ENCODE assay signal across 8 cellular contexts in the genomic region with DNA sequence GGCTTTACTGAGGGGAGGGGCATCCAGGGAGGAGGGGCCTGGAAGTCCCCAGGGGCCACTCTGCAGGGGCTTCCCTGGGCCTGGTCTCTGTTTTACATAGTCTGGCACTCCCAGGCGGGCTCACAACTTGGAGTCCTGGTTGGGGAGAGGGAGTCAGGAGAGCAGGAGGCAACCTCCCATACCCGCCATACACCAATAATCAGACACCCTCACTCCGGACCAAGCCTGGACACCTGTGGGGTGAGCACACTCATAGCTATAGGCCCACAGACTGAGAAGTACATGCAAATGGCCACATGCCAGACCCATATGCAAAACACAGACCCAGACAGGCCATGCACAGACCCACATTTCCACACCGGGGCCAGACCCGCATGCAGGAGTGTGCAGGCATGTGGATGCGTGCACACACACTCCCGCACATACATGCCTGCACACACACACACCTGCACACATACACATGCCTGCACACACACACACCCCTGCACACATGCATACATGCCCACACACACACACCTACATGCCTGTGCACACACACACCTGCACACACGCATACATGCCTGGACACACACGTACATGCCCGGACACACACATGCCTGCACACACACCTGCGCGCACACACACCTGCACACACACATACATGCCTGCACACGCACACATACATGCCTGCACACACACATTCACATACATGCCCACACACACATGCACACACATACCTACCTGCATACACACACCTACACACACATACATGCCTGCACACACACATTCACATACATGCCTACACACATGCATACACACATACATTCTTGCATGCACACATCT.
A peak's percentile ranks its signal among the peaks of the same experiment; 100 is the strongest.
DNase-seq lines count a peak whose midpoint lies in the region; ATAC-seq lines count a peak whose summit lies in the region.
"Had no signal": no experiment of that assay in that cellular context is flagged by ENCODE, and none has a peak within 500 bp of the region (broad histone marks: within the 10 kb centered on the region; RNA-seq: fewer than 3 reads in every experiment).

No MANE protein-coding gene starts in this region.

- H4K5ac ChIP-seq in mesendoderm (ENCODE audit: low read length): no peak overlapping the region

- H3K4me3 ChIP-seq in mesendoderm (ENCODE audit: low read length): no peak overlapping the region

- H2BK120ac ChIP-seq in mesendoderm (ENCODE audit: low read depth, low read length): no peak overlapping the region

- peak overlapping the region; percentile 73 for H3K56ac ChIP-seq in mesendoderm (ENCODE audit: low read length)

- H3K18ac ChIP-seq in mesendoderm (ENCODE audit: low read length): no peak overlapping the region

- no peak overlapping the region for H3K4ac ChIP-seq in mesendoderm (ENCODE audit: low read depth, low read length)

- H3K27me3 ChIP-seq in mesendoderm (ENCODE audit: insufficient read depth, low read length, poor library complexity): no peaks in the 10 kb centered on the region

- H3K23ac ChIP-seq in mesendoderm (ENCODE audit: low read length): no peak overlapping the region

- no peak overlapping the region for H2AK5ac ChIP-seq in mesendoderm (ENCODE audit: low read length)

- no peaks in the 10 kb centered on the region for H3K79me1 ChIP-seq in mesendoderm (ENCODE audit: low read length)

- H3K27ac ChIP-seq in mesendoderm (ENCODE audit: low read depth, low read length): no peak overlapping the region

- DNase-seq in mesendoderm (peak; percentile 71), DMS53 (lab: John Stamatoyannopoulos, UW) (no peak), hippocampal formation (lab: John Stamatoyannopoulos, UW) (no peak)
- DNase-seq: anterior cingulate cortex had no signal

- H3K4me1 ChIP-seq in mesendoderm (ENCODE audit: control insufficient read depth, low read depth, low read length): peaks cover 13% of the 10 kb centered on the region

- H3K36me3 ChIP-seq in mesendoderm (ENCODE audit: control insufficient read depth, insufficient read depth, low read length): no peaks in the 10 kb centered on the region

- no peak overlapping the region for H2BK15ac ChIP-seq in mesendoderm (replicated peaks; ENCODE audit: low read depth)

- H3K4me2 ChIP-seq in mesendoderm (ENCODE audit: low read length): no peak overlapping the region

- no peak overlapping the region for H3K9ac ChIP-seq in mesendoderm (ENCODE audit: low read length)

- WGBS in mesendoderm (ENCODE audit: extremely low coverage, insufficient coverage, low lambda C conversion rate): no CpG with 5 or more reads among the region's 13 CpGs

- H4K8ac ChIP-seq in mesendoderm (ENCODE audit: low read depth, low read length): no peak overlapping the region

- no peak overlapping the region for H2BK5ac ChIP-seq in mesendoderm (ENCODE audit: low read length)

- no peaks in the 10 kb centered on the region for H3K79me2 ChIP-seq in mesendoderm (ENCODE audit: control insufficient read depth, insufficient read depth, low read length)

- peak; percentile 38 for ATAC-seq in GM18868 (IDR thresholded peaks at IDR 0.05; ENCODE audit: unreplicated experiment)
- ATAC-seq in GM21619 (IDR thresholded peaks at IDR 0.05; ENCODE audit: unreplicated experiment): peak; percentile 33
- ATAC-seq in HG03571 (IDR thresholded peaks at IDR 0.05; ENCODE audit: unreplicated experiment): peak; percentile 44
- ATAC-seq in activated CD4-positive, CD25-positive, alpha-beta regulatory T cell treated with anti-CD3 and anti-CD28 coated beads, Interleukin-2, amount 50 U/mL, for 24 hours: no peak

Comparison
In these comparisons a context has a peak if more than half of its experiments do, and no peak if none do; other contexts are left out.
1. ATAC-seq: peak in GM18868 (single experiment), GM21619 (single experiment) and HG03571 (single experiment); none in activated CD4-positive, CD25-positive, alpha-beta regulatory T cell treated with anti-CD3 and anti-CD28 coated beads, Interleukin-2, amount 50 U/mL, for 24 hours (0 of 2).